17 cellular contexts compared by ENCODE assay signal in the genomic region with DNA sequence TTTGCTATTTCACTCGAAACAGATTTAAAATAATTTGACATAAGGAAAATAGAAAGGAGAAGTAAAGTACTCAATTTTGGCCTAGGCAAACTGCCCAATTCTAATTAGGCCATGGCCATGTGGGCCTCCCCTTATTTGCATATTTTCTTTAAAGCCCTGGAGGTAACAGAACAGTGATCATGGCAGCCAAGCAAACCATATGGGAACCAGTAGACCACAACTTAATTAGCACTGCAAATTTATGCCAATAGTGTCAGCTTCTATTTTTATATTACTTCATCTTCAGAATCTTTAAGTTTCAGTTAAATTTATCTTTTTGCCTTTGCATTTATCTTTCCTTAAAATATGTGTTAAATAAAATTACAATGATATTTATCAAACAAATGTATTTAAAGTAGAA.
A peak's percentile ranks its signal among the peaks of the same experiment; 100 is the strongest.
DNase-seq lines count a peak whose midpoint lies in the region; FAIRE-seq and TF ChIP-seq lines count a peak whose summit lies in the region.
"Had no signal": no experiment of that assay in that cellular context is flagged by ENCODE, and none has a peak within 500 bp of the region (broad histone marks: within the 10 kb centered on the region; RNA-seq: fewer than 3 reads in every experiment).

No MANE protein-coding gene starts in this region.

- H3K27me3 ChIP-seq in SJCRH30 (no peaks in the 10 kb centered on the region), brain microvascular endothelial cell (replicated peaks) (no peaks in the 10 kb centered on the region)
- H3K27me3 ChIP-seq: SJSA1 had no signal

- FAIRE-seq in TTC549 (lab: Jason Lieb, UNC) = peak; percentile 22
- FAIRE-seq: A549, D721Med, GM12878 had no signal

- no peaks in the 10 kb centered on the region for H3K4me1 ChIP-seq in SJCRH30
- H3K4me1 ChIP-seq: A549, SJSA1 had no signal

- peak; percentile 79 for DNase-seq in DMS 273 treated with DMSO at 0.1 percent for 48 hours (lab: John Stamatoyannopoulos, UW)
- peak; percentile 27 for DNase-seq in NCI-H1048 (lab: John Stamatoyannopoulos, UW)
- peak; percentile 94 for DNase-seq in NCI-H69 (lab: John Stamatoyannopoulos, UW)
- DNase-seq in SJCRH30 = no peak
- DNase-seq in DMS79 treated with DMSO at 0.1 percent for 48 hours (lab: John Stamatoyannopoulos, UW) = no peak
- no peak for DNase-seq in brain microvascular endothelial cell
- DNase-seq: DMS79; MV-4-11; NCI-H1436; NCI-H2029; NCI-H2227 treated with DMSO at 0.1 percent for 48 hours; NK-92 treated with Interleukin-12 subunit alpha and Interleukin-12 subunit beta, amount 100 ng/mL, for 24 hours had no signal

- no peak for TF ChIP-seq CTCF in brain microvascular endothelial cell (IDR thresholded peaks at IDR 0.05; ENCODE audit: low read depth, low read length, missing control alignments)

- H3K36me3 ChIP-seq in SJCRH30 (no peaks in the 10 kb centered on the region), brain microvascular endothelial cell (replicated peaks) (no peaks in the 10 kb centered on the region)
- H3K36me3 ChIP-seq: SJSA1 had no signal

- in situ Hi-C loops in brain microvascular endothelial cell (cut with HindIII; ENCODE audit: low pct_ligation_motif_present, low sequenced_read_pairs) = no loop called here

- no peak overlapping the region for H3K4me3 ChIP-seq in SJCRH30
- H3K4me3 ChIP-seq in brain microvascular endothelial cell (ENCODE audit: low read depth, low read length) = no peak overlapping the region
- H3K4me3 ChIP-seq: A549, GM12878, SJSA1 had no signal

- H3K27ac ChIP-seq in SJCRH30 (no peak overlapping the region), brain microvascular endothelial cell (no peak overlapping the region)
- H3K27ac ChIP-seq: A549, SJSA1 had no signal

- no peaks in the 10 kb centered on the region for H3K9me3 ChIP-seq in SJCRH30 (replicated peaks)
- H3K9me3 ChIP-seq: A549, SJSA1 had no signal

Comparison
In these comparisons a context has a peak if more than half of its experiments do, and no peak if none do; other contexts are left out.
1. DNase-seq: peak in DMS 273 treated with DMSO at 0.1 percent for 48 hours (single experiment), NCI-H1048 (single experiment) and NCI-H69 (single experiment); none in SJCRH30 (0 of 2), DMS79 treated with DMSO at 0.1 percent for 48 hours (single experiment) and brain microvascular endothelial cell (single experiment).